8 cellular contexts compared by ENCODE assay signal in the genomic region with DNA sequence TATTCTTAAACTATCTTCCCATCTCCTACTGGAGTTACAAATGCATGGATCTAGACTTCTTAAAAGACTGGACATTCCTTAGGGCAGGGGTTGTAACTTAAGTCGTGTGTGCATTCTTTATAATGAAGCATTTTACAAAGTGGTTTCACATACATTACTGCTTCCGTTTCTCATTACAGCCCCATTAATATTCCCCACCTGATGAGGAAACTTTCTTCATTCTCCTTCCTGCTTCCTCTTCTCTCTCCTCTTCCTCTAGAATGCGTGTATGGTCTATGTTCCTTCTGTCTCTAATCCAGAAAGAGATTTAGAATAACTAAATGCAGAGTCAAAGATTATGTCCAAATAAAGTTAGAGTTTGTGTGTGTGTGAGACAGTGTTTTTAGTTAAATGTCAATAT. TPM values are rescaled to one million over a fixed set of nuclear protein-coding genes. Genes with fewer than 3 reads are reported as not detected.
DNase-seq lines count a peak whose midpoint lies in the region; ATAC-seq and TF ChIP-seq lines count a peak whose summit lies in the region.

No MANE protein-coding gene starts in this region.

- H3K9me3 ChIP-seq in ES-I3 (ENCODE audit: control insufficient read depth, insufficient read depth, low read length): no peaks in the 10 kb centered on the region
- no peaks in the 10 kb centered on the region for H3K9me3 ChIP-seq in psoas muscle

- H3K4me3 ChIP-seq in coronary artery (peak overlapping the region; percentile 76), psoas muscle (peak overlapping the region; percentile 94)

- H3K36me3 ChIP-seq in ES-I3 (ENCODE audit: insufficient read depth, low read length) (peaks cover 5% of the 10 kb centered on the region; the same call in 1 of the 2 replicates), psoas muscle (ENCODE audit: insufficient read depth in 1 of 2, low read depth in 1 of 2) (peaks cover 0 to 8% of the 10 kb centered on the region in 2 donors)

- H3K27ac ChIP-seq in coronary artery (peak overlapping the region; percentile 93 to 98), psoas muscle (peak overlapping the region; percentile 100)

- no peak for TF ChIP-seq CTCF in coronary artery (IDR thresholded peaks at IDR 0.05)
- TF ChIP-seq CTCF in psoas muscle (IDR thresholded peaks at IDR 0.05): no peak

- H3K4me1 ChIP-seq in ES-I3 (ENCODE audit: insufficient read depth, low read length) (peaks cover 9% of the 10 kb centered on the region; the same call in 1 of the 2 replicates), psoas muscle (peaks cover 50% of the 10 kb centered on the region)

- intact Hi-C loops in psoas muscle (cut with DNase I): no loop called here

- H3K9ac ChIP-seq in ES-I3 (ENCODE audit: low read depth, low read length): peak overlapping the region; percentile 89; the same call in 1 of the 2 replicates

- ATAC-seq in psoas muscle: no peak

- WGBS in psoas muscle, 3 donors: 53 to 72% (median 63%) methylated on average over 3 of the region's 3 CpGs

- DNase-seq in NOMO-1 treated with DMSO at 0.1 percent for 48 hours (lab: John Stamatoyannopoulos, UW; ENCODE audit: unreplicated experiment) (peak; percentile 68), coronary artery (ENCODE audit: low spot score) (no peak), psoas muscle (no peak), KG1 (lab: John Stamatoyannopoulos, UW) (no peak), C1 segment of cervical spinal cord (lab: John Stamatoyannopoulos, UW) (no peak), NCI-H82 treated with DMSO at 0.1 percent for 48 hours (lab: John Stamatoyannopoulos, UW; ENCODE audit: unreplicated experiment) (no peak)
- DNase-seq in stimulated activated CD8-positive, alpha-beta memory T cell treated with anti-CD3 and anti-CD28 coated beads, Interleukin-4, amount 100 ng/mL, for 48 hours: no peak

- no peaks in the 10 kb centered on the region for H3K27me3 ChIP-seq in psoas muscle (ENCODE audit: insufficient read depth in 3 of 3, low read length in 2 of 3)

RNA-seq across cellular contexts. Expression of gene CAP1, which starts 1.8 kb away (rescaled TPM):
- 10 to 100 TPM; 34.2 to 71.0 (median 61.9) TPM for total RNA-seq in psoas muscle
- polyA plus RNA-seq in psoas muscle: 100 to 1,000 TPM in 1 of 3 donors, 10 to 100 TPM in 2; 33.7 to 116 (median 56.6) TPM

RNA-seq across cellular contexts. Expression of gene PPT1, which starts 58.4 kb away (rescaled TPM):
- 10 to 100 TPM; 14.9 to 20.8 (median 19.1) TPM for total RNA-seq in psoas muscle
- 10 to 100 TPM; 13.4 to 21.8 (median 17.4) TPM for polyA plus RNA-seq in psoas muscle
